19 cellular contexts compared by ENCODE assay signal in genomic region chr14:37862263-37862662, GRCh38.
A peak's percentile ranks its signal among the peaks of the same experiment; 100 is the strongest.
DNase-seq lines count a peak whose midpoint lies in the region; ATAC-seq and TF ChIP-seq lines count a peak whose summit lies in the region.
"Had no signal": no experiment of that assay in that cellular context is flagged by ENCODE, and none has a peak within 500 bp of the region (broad histone marks: within the 10 kb centered on the region; RNA-seq: fewer than 3 reads in every experiment).

No MANE protein-coding gene starts in this region.

- TF ChIP-seq CTCF in HEK293 (tag by site-specific recombination; IDR thresholded peaks at IDR 0.05) (no peak), type B pancreatic cell (conservative IDR thresholded peaks at IDR 0.05) (no peak), natural killer cell (IDR thresholded peaks at IDR 0.05) (no peak), left ventricle myocardium inferior (IDR thresholded peaks at IDR 0.05; ENCODE audit: borderline replicate concordance) (no peak)

- intact Hi-C loops in natural killer cell (cut with micrococcal nuclease) (no loop called here), left ventricle myocardium inferior (cut with micrococcal nuclease) (no loop called here)

- H3K27me3 Mint-ChIP-seq in type B pancreatic cell (no peaks in the 10 kb centered on the region), natural killer cell (ENCODE audit: low read depth in 2 of 2) (no peaks in the 10 kb centered on the region)

- H3K36me3 ChIP-seq in HEK293 (ENCODE audit: control insufficient read depth in 2 of 2, insufficient read depth in 1 of 2, low read length in 2 of 2) (no peaks in the 10 kb centered on the region), left ventricle myocardium inferior (no peaks in the 10 kb centered on the region)
- H3K36me3 ChIP-seq: BLaER1, HAP-1 had no signal

- CTCF ChIA-PET in HEK293 (lab: Yijun Ruan, JAX) = no interaction called here

- no peak overlapping the region for H3K4me3 ChIP-seq in HEK293 (ENCODE audit: low read depth, low read length)
- H3K4me3 ChIP-seq in left ventricle myocardium inferior = no peak overlapping the region
- H3K4me3 ChIP-seq: BLaER1, GM23248, HAP-1 had no signal

- H3K4me1 Mint-ChIP-seq in type B pancreatic cell (ENCODE audit: unreplicated experiment) = no peaks in the 10 kb centered on the region
- no peaks in the 10 kb centered on the region for H3K4me1 Mint-ChIP-seq in natural killer cell
- H3K4me1 Mint-ChIP-seq: CD14-positive monocyte; CD4-positive, alpha-beta memory T cell had no signal

- ATAC-seq in esophagus mucosa = peak; percentile 42
- ATAC-seq in natural killer cell = no peak

- no peaks in the 10 kb centered on the region for H3K9me3 ChIP-seq in HEK293 (ENCODE audit: control insufficient read depth, insufficient read depth, low read depth, low read length)
- no peaks in the 10 kb centered on the region for H3K9me3 ChIP-seq in left ventricle myocardium inferior (replicated peaks)
- H3K9me3 ChIP-seq: BLaER1, HAP-1 had no signal

- no peaks in the 10 kb centered on the region; the same call in 1 of the 2 replicates for H3K4me1 ChIP-seq in HEK293 (ENCODE audit: control insufficient read depth, insufficient read depth, low read length)
- H3K4me1 ChIP-seq in left ventricle myocardium inferior = no peaks in the 10 kb centered on the region
- H3K4me1 ChIP-seq: BLaER1, HAP-1 had no signal

- POLR2A ChIA-PET in HEK293 (lab: Yijun Ruan, JAX) = no interaction called here

- H3K27ac ChIP-seq in HEK293 (ENCODE audit: extremely low read depth, low read depth, low read length) = no peak overlapping the region
- H3K27ac ChIP-seq in left ventricle myocardium inferior (replicated peaks) = no peak overlapping the region
- H3K27ac ChIP-seq: BLaER1, GM23248, HL-60 had no signal

- H3K27ac Mint-ChIP-seq in type B pancreatic cell (no peak overlapping the region), natural killer cell (no peak overlapping the region)
- H3K27ac Mint-ChIP-seq: CD4-positive, alpha-beta memory T cell; HFFc6 had no signal

- peaks cover 8% of the 10 kb centered on the region for H3K27me3 ChIP-seq in left ventricle myocardium inferior (ENCODE audit: low read depth)
- H3K27me3 ChIP-seq: BLaER1 had no signal

- peak; percentile 8 to 40 (median 11) for DNase-seq in NCI-H1417 (lab: John Stamatoyannopoulos, UW)
- DNase-seq in NCI-H1417 treated with DMSO at 0.1 percent for 48 hours (lab: John Stamatoyannopoulos, UW) = no peak
- DNase-seq in type B pancreatic cell (ENCODE audit: extremely low spot score, unreplicated experiment) = no peak
- no peak for DNase-seq in natural killer cell
- no peak for DNase-seq in left ventricle myocardium inferior
- DNase-seq: 8988T; CD4-positive, alpha-beta memory T cell; DMS53; DND-41; EL; GM23248; HFFc6; IMR-90 had no signal

- H3K9me3 Mint-ChIP-seq in type B pancreatic cell (no peaks in the 10 kb centered on the region), natural killer cell (no peaks in the 10 kb centered on the region)
- H3K9me3 Mint-ChIP-seq: HFFc6 had no signal

- H3K36me3 Mint-ChIP-seq in type B pancreatic cell = no peaks in the 10 kb centered on the region
- no peaks in the 10 kb centered on the region for H3K36me3 Mint-ChIP-seq in natural killer cell
- H3K36me3 Mint-ChIP-seq: CD14-positive monocyte; CD4-positive, alpha-beta memory T cell had no signal

- peak overlapping the region; percentile 4 for H3K4me3 Mint-ChIP-seq in type B pancreatic cell
- H3K4me3 Mint-ChIP-seq in natural killer cell = no peak overlapping the region
- H3K4me3 Mint-ChIP-seq: CD14-positive monocyte; CD4-positive, alpha-beta memory T cell; HFFc6 had no signal

TF ChIP-seq in HEK293, 187 proteins besides CTCF, POLR2A, EP300 and RAD21:
- TF ChIP-seq, protein P1, sequence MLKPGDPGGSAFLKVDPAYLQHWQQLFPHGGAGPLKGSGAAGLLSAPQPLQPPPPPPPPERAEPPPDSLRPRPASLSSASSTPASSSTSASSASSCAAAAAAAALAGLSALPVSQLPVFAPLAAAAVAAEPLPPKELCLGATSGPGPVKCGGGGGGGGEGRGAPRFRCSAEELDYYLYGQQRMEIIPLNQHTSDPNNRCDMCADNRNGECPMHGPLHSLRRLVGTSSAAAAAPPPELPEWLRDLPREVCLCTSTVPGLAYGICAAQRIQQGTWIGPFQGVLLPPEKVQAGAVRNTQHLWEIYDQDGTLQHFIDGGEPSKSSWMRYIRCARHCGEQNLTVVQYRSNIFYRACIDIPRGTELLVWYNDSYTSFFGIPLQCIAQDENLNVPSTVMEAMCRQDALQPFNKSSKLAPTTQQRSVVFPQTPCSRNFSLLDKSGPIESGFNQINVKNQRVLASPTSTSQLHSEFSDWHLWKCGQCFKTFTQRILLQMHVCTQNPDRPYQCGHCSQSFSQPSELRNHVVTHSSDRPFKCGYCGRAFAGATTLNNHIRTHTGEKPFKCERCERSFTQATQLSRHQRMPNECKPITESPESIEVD (tag by site-specific recombination; IDR thresholded peaks at IDR 0.05) = peak; percentile 67
- no peak for TF ChIP-seq ZNF544 (tag by site-specific recombination; IDR thresholded peaks at IDR 0.05)

Comparison
In these comparisons a context has a peak if more than half of its experiments do, and no peak if none do; other contexts are left out.
1. DNase-seq: peak in NCI-H1417 (3 of 3); none in NCI-H1417 treated with DMSO at 0.1 percent for 48 hours (single experiment), type B pancreatic cell (single experiment), natural killer cell (single experiment) and left ventricle myocardium inferior (single experiment).